In the genomic region with DNA sequence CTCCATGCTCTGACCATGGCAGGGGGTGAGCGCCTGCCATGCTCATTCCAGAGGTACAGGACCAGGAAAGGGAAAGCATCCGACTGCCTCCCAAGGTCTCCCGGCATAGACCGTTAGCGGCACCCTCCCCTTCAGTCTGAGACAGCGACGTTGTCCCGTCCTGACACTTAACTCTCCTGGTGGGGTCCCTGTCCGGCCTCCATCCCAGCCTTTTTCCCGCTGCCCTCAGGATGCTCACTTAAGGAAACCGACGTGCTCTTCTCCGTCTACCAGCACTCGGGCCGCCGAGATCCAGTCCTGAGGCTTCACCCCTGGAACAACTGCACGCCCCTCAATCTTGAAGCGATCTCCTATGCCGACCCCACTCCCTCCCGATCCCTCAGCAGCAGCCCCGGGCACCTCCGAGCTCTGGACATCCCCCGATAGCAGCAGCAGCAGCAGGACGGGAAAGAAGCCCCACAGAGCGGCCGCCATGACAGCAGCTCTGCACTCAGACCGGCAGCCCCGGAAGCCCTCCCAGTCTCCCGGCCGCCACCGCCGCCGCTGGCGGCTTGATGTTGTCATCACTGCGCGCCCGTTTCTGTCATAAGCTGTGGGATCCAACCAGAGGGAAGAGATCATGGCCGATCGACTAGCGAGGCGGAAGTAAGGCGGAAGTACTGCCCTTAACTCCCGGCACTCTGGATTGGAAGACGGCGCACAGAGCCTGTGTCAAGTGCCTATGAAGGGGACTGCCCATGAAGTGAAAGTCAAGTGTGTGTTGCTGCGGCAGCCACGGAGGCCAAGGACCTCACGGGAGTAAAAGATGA, we compare ENCODE assay signal across 1 cellular context.
A peak's percentile ranks its signal among the peaks of the same experiment; 100 is the strongest.
TF ChIP-seq lines count a peak whose summit lies in the region.

Gene EMC7, minus strand, starts transcription at position 497 of the 809 bp plus-strand sequence. Its CDS starts 23 bp downstream, at position 474.
Gene PGBD4, plus strand, starts transcription at position 718 of the 809 bp plus-strand sequence. CDS start 449 bp downstream, outside the sequence.

TF ChIP-seq in K562, 482 proteins besides CTCF, POLR2A, EP300 and RAD21 (continued from another document and continues in another):
- TF ChIP-seq, protein P1, sequence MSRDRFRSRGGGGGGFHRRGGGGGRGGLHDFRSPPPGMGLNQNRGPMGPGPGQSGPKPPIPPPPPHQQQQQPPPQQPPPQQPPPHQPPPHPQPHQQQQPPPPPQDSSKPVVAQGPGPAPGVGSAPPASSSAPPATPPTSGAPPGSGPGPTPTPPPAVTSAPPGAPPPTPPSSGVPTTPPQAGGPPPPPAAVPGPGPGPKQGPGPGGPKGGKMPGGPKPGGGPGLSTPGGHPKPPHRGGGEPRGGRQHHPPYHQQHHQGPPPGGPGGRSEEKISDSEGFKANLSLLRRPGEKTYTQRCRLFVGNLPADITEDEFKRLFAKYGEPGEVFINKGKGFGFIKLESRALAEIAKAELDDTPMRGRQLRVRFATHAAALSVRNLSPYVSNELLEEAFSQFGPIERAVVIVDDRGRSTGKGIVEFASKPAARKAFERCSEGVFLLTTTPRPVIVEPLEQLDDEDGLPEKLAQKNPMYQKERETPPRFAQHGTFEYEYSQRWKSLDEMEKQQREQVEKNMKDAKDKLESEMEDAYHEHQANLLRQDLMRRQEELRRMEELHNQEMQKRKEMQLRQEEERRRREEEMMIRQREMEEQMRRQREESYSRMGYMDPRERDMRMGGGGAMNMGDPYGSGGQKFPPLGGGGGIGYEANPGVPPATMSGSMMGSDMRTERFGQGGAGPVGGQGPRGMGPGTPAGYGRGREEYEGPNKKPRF (IDR thresholded peaks at IDR 0.05; ENCODE audit: low read depth, low read length), result no peak
- TF ChIP-seq, protein P2, sequence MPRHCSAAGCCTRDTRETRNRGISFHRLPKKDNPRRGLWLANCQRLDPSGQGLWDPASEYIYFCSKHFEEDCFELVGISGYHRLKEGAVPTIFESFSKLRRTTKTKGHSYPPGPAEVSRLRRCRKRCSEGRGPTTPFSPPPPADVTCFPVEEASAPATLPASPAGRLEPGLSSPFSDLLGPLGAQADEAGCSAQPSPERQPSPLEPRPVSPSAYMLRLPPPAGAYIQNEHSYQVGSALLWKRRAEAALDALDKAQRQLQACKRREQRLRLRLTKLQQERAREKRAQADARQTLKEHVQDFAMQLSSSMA (CRISPR knock-in tag; IDR thresholded peaks at IDR 0.05), result no peak
- TF ChIP-seq HCFC1 (IDR thresholded peaks at IDR 0.05; ENCODE audit: low read depth, low read length) (peak; percentile 97), LARP7 (IDR thresholded peaks at IDR 0.05) (no peak; the same call in 1 of the 2 replicates), ELF1 (tag; IDR thresholded peaks at IDR 0.05) (peak; percentile 100), PRDM10 (IDR thresholded peaks at IDR 0.05; ENCODE audit: partially characterized antibody) (peak; percentile 49), ARID3B (CRISPR knock-in tag; IDR thresholded peaks at IDR 0.05; ENCODE audit: borderline replicate concordance) (no peak), TFAM (CRISPR knock-in tag; conservative IDR thresholded peaks at IDR 0.05) (no peak), KLF1 (tag; IDR thresholded peaks at IDR 0.05) (no peak), FOSL1 (tag; conservative IDR thresholded peaks at IDR 0.05) (no peak), EP400 (IDR thresholded peaks at IDR 0.05) (peak; percentile 88), CSDE1 (IDR thresholded peaks at IDR 0.05) (peak in 1 of 2 experiments; percentile 82; a peak in 2 of 4 replicates), PTRF (tag; IDR thresholded peaks at IDR 0.05) (no peak), C11orf30 (IDR thresholded peaks at IDR 0.05; ENCODE audit: low read depth) (peak; percentile 94), BHLHE40 (IDR thresholded peaks at IDR 0.05; ENCODE audit: low read length) (peak; percentile 55), PML (IDR thresholded peaks at IDR 0.05; ENCODE audit: low read length) (peak; percentile 62; the same call in 1 of the 2 replicates), HDAC2 (IDR thresholded peaks at IDR 0.05) (peak; percentile 14; the same call in 1 of the 2 replicates), ZNF696 (CRISPR knock-in tag; conservative IDR thresholded peaks at IDR 0.05) (no peak), ATF2 (CRISPR knock-in tag; IDR thresholded peaks at IDR 0.05) (no peak), CEBPG (CRISPR knock-in tag; IDR thresholded peaks at IDR 0.05) (no peak), CEBPG (tag; conservative IDR thresholded peaks at IDR 0.05 in 1 of 2, IDR thresholded peaks at IDR 0.05 in 1 of 2) (no peak), ZNF785 (CRISPR knock-in tag; IDR thresholded peaks at IDR 0.05) (no peak), CREB5 (CRISPR knock-in tag; IDR thresholded peaks at IDR 0.05) (no peak), U2AF2 (optimal IDR thresholded peaks at IDR 0.05; ENCODE audit: low read depth, low read length) (no peak)
- TF ChIP-seq, protein P3, sequence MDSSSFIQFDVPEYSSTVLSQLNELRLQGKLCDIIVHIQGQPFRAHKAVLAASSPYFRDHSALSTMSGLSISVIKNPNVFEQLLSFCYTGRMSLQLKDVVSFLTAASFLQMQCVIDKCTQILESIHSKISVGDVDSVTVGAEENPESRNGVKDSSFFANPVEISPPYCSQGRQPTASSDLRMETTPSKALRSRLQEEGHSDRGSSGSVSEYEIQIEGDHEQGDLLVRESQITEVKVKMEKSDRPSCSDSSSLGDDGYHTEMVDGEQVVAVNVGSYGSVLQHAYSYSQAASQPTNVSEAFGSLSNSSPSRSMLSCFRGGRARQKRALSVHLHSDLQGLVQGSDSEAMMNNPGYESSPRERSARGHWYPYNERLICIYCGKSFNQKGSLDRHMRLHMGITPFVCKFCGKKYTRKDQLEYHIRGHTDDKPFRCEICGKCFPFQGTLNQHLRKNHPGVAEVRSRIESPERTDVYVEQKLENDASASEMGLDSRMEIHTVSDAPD (CRISPR knock-in tag; IDR thresholded peaks at IDR 0.05), result no peak
- TF ChIP-seq, protein P4, sequence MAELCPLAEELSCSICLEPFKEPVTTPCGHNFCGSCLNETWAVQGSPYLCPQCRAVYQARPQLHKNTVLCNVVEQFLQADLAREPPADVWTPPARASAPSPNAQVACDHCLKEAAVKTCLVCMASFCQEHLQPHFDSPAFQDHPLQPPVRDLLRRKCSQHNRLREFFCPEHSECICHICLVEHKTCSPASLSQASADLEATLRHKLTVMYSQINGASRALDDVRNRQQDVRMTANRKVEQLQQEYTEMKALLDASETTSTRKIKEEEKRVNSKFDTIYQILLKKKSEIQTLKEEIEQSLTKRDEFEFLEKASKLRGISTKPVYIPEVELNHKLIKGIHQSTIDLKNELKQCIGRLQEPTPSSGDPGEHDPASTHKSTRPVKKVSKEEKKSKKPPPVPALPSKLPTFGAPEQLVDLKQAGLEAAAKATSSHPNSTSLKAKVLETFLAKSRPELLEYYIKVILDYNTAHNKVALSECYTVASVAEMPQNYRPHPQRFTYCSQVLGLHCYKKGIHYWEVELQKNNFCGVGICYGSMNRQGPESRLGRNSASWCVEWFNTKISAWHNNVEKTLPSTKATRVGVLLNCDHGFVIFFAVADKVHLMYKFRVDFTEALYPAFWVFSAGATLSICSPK (IDR thresholded peaks at IDR 0.05; ENCODE audit: borderline replicate concordance), result no peak
- TF ChIP-seq, protein P5, sequence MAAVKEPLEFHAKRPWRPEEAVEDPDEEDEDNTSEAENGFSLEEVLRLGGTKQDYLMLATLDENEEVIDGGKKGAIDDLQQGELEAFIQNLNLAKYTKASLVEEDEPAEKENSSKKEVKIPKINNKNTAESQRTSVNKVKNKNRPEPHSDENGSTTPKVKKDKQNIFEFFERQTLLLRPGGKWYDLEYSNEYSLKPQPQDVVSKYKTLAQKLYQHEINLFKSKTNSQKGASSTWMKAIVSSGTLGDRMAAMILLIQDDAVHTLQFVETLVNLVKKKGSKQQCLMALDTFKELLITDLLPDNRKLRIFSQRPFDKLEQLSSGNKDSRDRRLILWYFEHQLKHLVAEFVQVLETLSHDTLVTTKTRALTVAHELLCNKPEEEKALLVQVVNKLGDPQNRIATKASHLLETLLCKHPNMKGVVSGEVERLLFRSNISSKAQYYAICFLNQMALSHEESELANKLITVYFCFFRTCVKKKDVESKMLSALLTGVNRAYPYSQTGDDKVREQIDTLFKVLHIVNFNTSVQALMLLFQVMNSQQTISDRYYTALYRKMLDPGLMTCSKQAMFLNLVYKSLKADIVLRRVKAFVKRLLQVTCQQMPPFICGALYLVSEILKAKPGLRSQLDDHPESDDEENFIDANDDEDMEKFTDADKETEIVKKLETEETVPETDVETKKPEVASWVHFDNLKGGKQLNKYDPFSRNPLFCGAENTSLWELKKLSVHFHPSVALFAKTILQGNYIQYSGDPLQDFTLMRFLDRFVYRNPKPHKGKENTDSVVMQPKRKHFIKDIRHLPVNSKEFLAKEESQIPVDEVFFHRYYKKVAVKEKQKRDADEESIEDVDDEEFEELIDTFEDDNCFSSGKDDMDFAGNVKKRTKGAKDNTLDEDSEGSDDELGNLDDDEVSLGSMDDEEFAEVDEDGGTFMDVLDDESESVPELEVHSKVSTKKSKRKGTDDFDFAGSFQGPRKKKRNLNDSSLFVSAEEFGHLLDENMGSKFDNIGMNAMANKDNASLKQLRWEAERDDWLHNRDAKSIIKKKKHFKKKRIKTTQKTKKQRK (IDR thresholded peaks at IDR 0.05; ENCODE audit: borderline replicate concordance, low read depth, low read length), result no peak
- TF ChIP-seq, protein P6, sequence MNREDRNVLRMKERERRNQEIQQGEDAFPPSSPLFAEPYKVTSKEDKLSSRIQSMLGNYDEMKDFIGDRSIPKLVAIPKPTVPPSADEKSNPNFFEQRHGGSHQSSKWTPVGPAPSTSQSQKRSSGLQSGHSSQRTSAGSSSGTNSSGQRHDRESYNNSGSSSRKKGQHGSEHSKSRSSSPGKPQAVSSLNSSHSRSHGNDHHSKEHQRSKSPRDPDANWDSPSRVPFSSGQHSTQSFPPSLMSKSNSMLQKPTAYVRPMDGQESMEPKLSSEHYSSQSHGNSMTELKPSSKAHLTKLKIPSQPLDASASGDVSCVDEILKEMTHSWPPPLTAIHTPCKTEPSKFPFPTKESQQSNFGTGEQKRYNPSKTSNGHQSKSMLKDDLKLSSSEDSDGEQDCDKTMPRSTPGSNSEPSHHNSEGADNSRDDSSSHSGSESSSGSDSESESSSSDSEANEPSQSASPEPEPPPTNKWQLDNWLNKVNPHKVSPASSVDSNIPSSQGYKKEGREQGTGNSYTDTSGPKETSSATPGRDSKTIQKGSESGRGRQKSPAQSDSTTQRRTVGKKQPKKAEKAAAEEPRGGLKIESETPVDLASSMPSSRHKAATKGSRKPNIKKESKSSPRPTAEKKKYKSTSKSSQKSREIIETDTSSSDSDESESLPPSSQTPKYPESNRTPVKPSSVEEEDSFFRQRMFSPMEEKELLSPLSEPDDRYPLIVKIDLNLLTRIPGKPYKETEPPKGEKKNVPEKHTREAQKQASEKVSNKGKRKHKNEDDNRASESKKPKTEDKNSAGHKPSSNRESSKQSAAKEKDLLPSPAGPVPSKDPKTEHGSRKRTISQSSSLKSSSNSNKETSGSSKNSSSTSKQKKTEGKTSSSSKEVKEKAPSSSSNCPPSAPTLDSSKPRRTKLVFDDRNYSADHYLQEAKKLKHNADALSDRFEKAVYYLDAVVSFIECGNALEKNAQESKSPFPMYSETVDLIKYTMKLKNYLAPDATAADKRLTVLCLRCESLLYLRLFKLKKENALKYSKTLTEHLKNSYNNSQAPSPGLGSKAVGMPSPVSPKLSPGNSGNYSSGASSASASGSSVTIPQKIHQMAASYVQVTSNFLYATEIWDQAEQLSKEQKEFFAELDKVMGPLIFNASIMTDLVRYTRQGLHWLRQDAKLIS (CRISPR knock-in tag; IDR thresholded peaks at IDR 0.05), result no peak; the same call in 1 of the 2 replicates
